In genomic region chr19:16566702-16567101, GRCh38 we compare ENCODE assay signal across 16 cellular contexts. TPM values are rescaled to one million over a fixed set of nuclear protein-coding genes. Genes with fewer than 3 reads are reported as not detected.
DNase-seq lines count a peak whose midpoint lies in the region; ATAC-seq and TF ChIP-seq lines count a peak whose summit lies in the region.
"Had no signal": no experiment of that assay in that cellular context is flagged by ENCODE, and none has a peak within 500 bp of the region (broad histone marks: within the 10 kb centered on the region; RNA-seq: fewer than 3 reads in every experiment).

No MANE protein-coding gene starts in this region.

- intact Hi-C loops in activated CD4-positive, alpha-beta T cell treated with anti-CD3 and anti-CD28 coated beads, Interleukin-2, amount 10 ng/mL, durations not matched to agents 24 days and 14 days (cut with micrococcal nuclease): loop anchor here (1.0 kb wide), 2 partner anchors 21 to 24 kb away; partner anchors contain the start of gene CHERP

- H3K4me1 ChIP-seq in SK-N-SH (ENCODE audit: control insufficient read depth in 1 of 2, insufficient read depth in 2 of 2, low read depth in 1 of 2, low read length in 1 of 2): peaks cover 0 to 10% of the 10 kb centered on the region in 2 experiments; a peak in 1 of 4 replicates

- H3K4me2 ChIP-seq in SK-N-SH: no peak overlapping the region

- H3K27ac ChIP-seq in SK-N-SH (ENCODE audit: low read depth in 2 of 2, low read length in 1 of 2): no peak overlapping the region
- H3K27ac ChIP-seq: coronary artery, SJSA1 had no signal

- H3K36me3 ChIP-seq in SK-N-SH (replicated peaks in 1 of 2; ENCODE audit: control insufficient read depth in 1 of 2, insufficient read depth in 2 of 2, low read length in 1 of 2): peaks cover 35 to 37% of the 10 kb centered on the region in 2 experiments

- no peak for TF ChIP-seq RAD21 in SK-N-SH (IDR thresholded peaks at IDR 0.05; ENCODE audit: low read length)

- peaks cover 34% of the 10 kb centered on the region for H3K4me1 Mint-ChIP-seq in activated CD4-positive, alpha-beta T cell treated with anti-CD3 and anti-CD28 coated beads, Interleukin-2, amount 10 ng/mL, durations not matched to agents 24 days and 14 days
- H3K4me1 Mint-ChIP-seq in T-helper 17 cell: peaks cover 16% of the 10 kb centered on the region
- H3K4me1 Mint-ChIP-seq in effector memory CD8-positive, alpha-beta T cell (ENCODE audit: low read depth in 2 of 2): peaks cover 16 to 21% of the 10 kb centered on the region in 2 donors
- H3K4me1 Mint-ChIP-seq in stimulated activated naive B cell treated with anti-CD40 and anti-IgM and Interleukin-4, amounts not matched to agents 10 μg/mL and 1 μg/mL and 100 μg/mL, for 72 hours: peaks cover 13 to 30% of the 10 kb centered on the region in 2 donors

- no peaks in the 10 kb centered on the region for H3K9me2 ChIP-seq in SK-N-SH

- peak overlapping the region; percentile 70 for H3K4me3 Mint-ChIP-seq in activated CD4-positive, alpha-beta T cell treated with anti-CD3 and anti-CD28 coated beads, Interleukin-2, amount 10 ng/mL, durations not matched to agents 24 days and 14 days
- H3K4me3 Mint-ChIP-seq in T-helper 17 cell: peak overlapping the region; percentile 85
- H3K4me3 Mint-ChIP-seq in effector memory CD8-positive, alpha-beta T cell: peak overlapping the region; percentile 71 to 82
- H3K4me3 Mint-ChIP-seq in stimulated activated naive B cell treated with anti-CD40 and anti-IgM and Interleukin-4, amounts not matched to agents 10 μg/mL and 1 μg/mL and 100 μg/mL, for 72 hours: no peak overlapping the region

- H4K20me1 ChIP-seq in SK-N-SH (ENCODE audit: insufficient read depth): no peaks in the 10 kb centered on the region

- ATAC-seq in T-helper 17 cell: no peak
- ATAC-seq in effector memory CD8-positive, alpha-beta T cell (replicated peaks): no peak
- no peak for ATAC-seq in stimulated activated naive B cell treated with anti-CD40 and anti-IgM and Interleukin-4, amounts not matched to agents 10 μg/mL and 1 μg/mL and 100 μg/mL, for 72 hours (replicated peaks)

- no peak overlapping the region for H3K9ac ChIP-seq in SK-N-SH

- CTCF ChIA-PET in SK-N-SH (lab: Yijun Ruan, JAX): no interaction called here

- no peak for TF ChIP-seq CTCF in SK-N-SH (IDR thresholded peaks at IDR 0.05)

- peak overlapping the region; percentile 94 for H3K27ac Mint-ChIP-seq in activated CD4-positive, alpha-beta T cell treated with anti-CD3 and anti-CD28 coated beads, Interleukin-2, amount 10 ng/mL, durations not matched to agents 24 days and 14 days
- H3K27ac Mint-ChIP-seq in T-helper 17 cell: peak overlapping the region; percentile 94
- H3K27ac Mint-ChIP-seq in effector memory CD8-positive, alpha-beta T cell: peak overlapping the region; percentile 95 to 97
- H3K27ac Mint-ChIP-seq in stimulated activated naive B cell treated with anti-CD40 and anti-IgM and Interleukin-4, amounts not matched to agents 10 μg/mL and 1 μg/mL and 100 μg/mL, for 72 hours: peak overlapping the region; percentile 95

- no peaks in the 10 kb centered on the region for H3K27me3 Mint-ChIP-seq in activated CD4-positive, alpha-beta T cell treated with anti-CD3 and anti-CD28 coated beads, Interleukin-2, amount 10 ng/mL, durations not matched to agents 24 days and 14 days
- H3K27me3 Mint-ChIP-seq in T-helper 17 cell: no peaks in the 10 kb centered on the region
- no peaks in the 10 kb centered on the region for H3K27me3 Mint-ChIP-seq in effector memory CD8-positive, alpha-beta T cell
- H3K27me3 Mint-ChIP-seq in stimulated activated naive B cell treated with anti-CD40 and anti-IgM and Interleukin-4, amounts not matched to agents 10 μg/mL and 1 μg/mL and 100 μg/mL, for 72 hours: no peaks in the 10 kb centered on the region

- 88% methylated on average over 5 of the region's 5 CpGs for WGBS in SK-N-SH (ENCODE audit: low lambda C conversion rate)

- no peaks in the 10 kb centered on the region for H3K9me3 ChIP-seq in T-helper 17 cell (ENCODE audit: control insufficient read depth, low read length, poor library complexity, severe bottlenecking)
- H3K9me3 ChIP-seq in SK-N-SH: no peaks in the 10 kb centered on the region
- H3K9me3 ChIP-seq: esophagus squamous epithelium, SJSA1 had no signal

- peaks cover 49% of the 10 kb centered on the region for H3K79me2 ChIP-seq in SK-N-SH (ENCODE audit: insufficient read depth)

- POLR2A ChIA-PET in SK-N-SH (lab: Yijun Ruan, JAX): no interaction called here

- no peak for TF ChIP-seq EP300 in SK-N-SH (IDR thresholded peaks at IDR 0.05; ENCODE audit: borderline replicate concordance in 1 of 2, low read depth in 1 of 2, low read length in 1 of 2)

- H2AFZ ChIP-seq in SK-N-SH (ENCODE audit: low read depth): no peak overlapping the region

- no peaks in the 10 kb centered on the region for H3F3A ChIP-seq in SK-N-SH (replicated peaks; ENCODE audit: insufficient read depth)

- DNase-seq in activated CD4-positive, alpha-beta T cell treated with anti-CD3 and anti-CD28 coated beads, Interleukin-2, amount 10 ng/mL, durations not matched to agents 24 days and 14 days: no peak
- DNase-seq in activated CD4-positive, alpha-beta T cell treated with anti-CD3 and anti-CD28 coated beads, Interleukin-2, amount 50 U/mL, for 1 hour: no peak
- DNase-seq in T-helper 17 cell (no peak), AG08396 (ENCODE audit: low spot score) (no peak), SK-N-SH (no peak), 8988T (no peak)
- DNase-seq in effector memory CD8-positive, alpha-beta T cell: no peak
- DNase-seq in stimulated activated naive B cell treated with anti-CD40 and anti-IgM and Interleukin-4, amounts not matched to agents 10 μg/mL and 1 μg/mL and 100 μg/mL, for 72 hours: no peak
- DNase-seq: aorta, esophagus squamous epithelium, head of caudate nucleus, islet precursor cell, NCI-H187 treated with DMSO at 0.1 percent for 48 hours, NCI-H524 treated with DMSO at 0.1 percent for 48 hours had no signal

- H3K36me3 Mint-ChIP-seq in activated CD4-positive, alpha-beta T cell treated with anti-CD3 and anti-CD28 coated beads, Interleukin-2, amount 10 ng/mL, durations not matched to agents 24 days and 14 days (ENCODE audit: low read depth): peaks cover 65% of the 10 kb centered on the region
- peaks cover 6% of the 10 kb centered on the region for H3K36me3 Mint-ChIP-seq in T-helper 17 cell (ENCODE audit: low read depth)
- peaks cover 64% of the 10 kb centered on the region for H3K36me3 Mint-ChIP-seq in effector memory CD8-positive, alpha-beta T cell (ENCODE audit: insufficient read depth)
- H3K36me3 Mint-ChIP-seq in stimulated activated naive B cell treated with anti-CD40 and anti-IgM and Interleukin-4, amounts not matched to agents 10 μg/mL and 1 μg/mL and 100 μg/mL, for 72 hours: peaks cover 50 to 60% of the 10 kb centered on the region in 2 donors

- H3K9me3 Mint-ChIP-seq in activated CD4-positive, alpha-beta T cell treated with anti-CD3 and anti-CD28 coated beads, Interleukin-2, amount 10 ng/mL, durations not matched to agents 24 days and 14 days: no peaks in the 10 kb centered on the region
- no peaks in the 10 kb centered on the region for H3K9me3 Mint-ChIP-seq in effector memory CD8-positive, alpha-beta T cell
- H3K9me3 Mint-ChIP-seq in stimulated activated naive B cell treated with anti-CD40 and anti-IgM and Interleukin-4, amounts not matched to agents 10 μg/mL and 1 μg/mL and 100 μg/mL, for 72 hours: no peaks in the 10 kb centered on the region

- no peak overlapping the region for H3K4me3 ChIP-seq in SK-N-SH (ENCODE audit: low read depth in 2 of 2, low read length in 1 of 2)
- H3K4me3 ChIP-seq: coronary artery, esophagus squamous epithelium, SJSA1 had no signal

- H3K27me3 ChIP-seq in SK-N-SH (ENCODE audit: insufficient read depth): no peaks in the 10 kb centered on the region
- H3K27me3 ChIP-seq: esophagus squamous epithelium, SJSA1 had no signal

TF ChIP-seq in SK-N-SH, 30 proteins besides CTCF, POLR2A, EP300 and RAD21:
- TF ChIP-seq JUND (IDR thresholded peaks at IDR 0.05) (no peak), FOSL2 (IDR thresholded peaks at IDR 0.05; ENCODE audit: borderline replicate concordance, low read depth) (no peak), TCF12 (IDR thresholded peaks at IDR 0.05) (no peak), TAF1 (IDR thresholded peaks at IDR 0.05; ENCODE audit: borderline replicate concordance, low read depth, low read length) (no peak)

RNA-seq across cellular contexts. Expression of gene SLC35E1, which starts 5.5 kb away (rescaled TPM):
- 60.2 and 65.0 TPM in 2 replicates for total RNA-seq in activated CD4-positive, alpha-beta T cell treated with anti-CD3 and anti-CD28 coated beads, Interleukin-2, amount 10 ng/mL, durations not matched to agents 24 days and 14 days
- total RNA-seq in T-helper 17 cell: 10 to 100 TPM; 68.1 to 75.9 TPM
- polyA plus RNA-seq in SK-N-SH (2012; rRNA removed): 23.5 and 28.4 TPM in 2 replicates
- 19.7 and 22.2 TPM in 2 replicates for polyA plus RNA-seq in SK-N-SH (2012; cell fraction: cytosol; rRNA removed)
- polyA plus RNA-seq in SK-N-SH (2012; cell fraction: nucleus; rRNA removed): 25.7 and 34.0 TPM in 2 replicates

RNA-seq across cellular contexts. Expression of gene CHERP, which starts 24.5 kb away (rescaled TPM):
- 88.6 and 89.8 TPM in 2 replicates for total RNA-seq in activated CD4-positive, alpha-beta T cell treated with anti-CD3 and anti-CD28 coated beads, Interleukin-2, amount 10 ng/mL, durations not matched to agents 24 days and 14 days
- total RNA-seq in T-helper 17 cell: 10 to 100 TPM; 50.1 to 63.7 TPM
- polyA plus RNA-seq in SK-N-SH (2012; rRNA removed): 7.7 and 16.8 TPM in 2 replicates
- polyA plus RNA-seq in SK-N-SH (2012; cell fraction: cytosol; rRNA removed): 8.0 and 12.7 TPM in 2 replicates
- 52.6 and 53.5 TPM in 2 replicates for polyA plus RNA-seq in SK-N-SH (2012; cell fraction: nucleus; rRNA removed)

Comparison
In these comparisons a context has a peak if more than half of its experiments do, and no peak if none do; other contexts are left out.
1. H3K4me3 Mint-ChIP-seq: peak in activated CD4-positive, alpha-beta T cell treated with anti-CD3 and anti-CD28 coated beads, Interleukin-2, amount 10 ng/mL, durations not matched to agents 24 days and 14 days (single experiment), T-helper 17 cell (single experiment) and effector memory CD8-positive, alpha-beta T cell (2 of 2); none in stimulated activated naive B cell treated with anti-CD40 and anti-IgM and Interleukin-4, amounts not matched to agents 10 μg/mL and 1 μg/mL and 100 μg/mL, for 72 hours (0 of 2).
2. Peak in every context shown above with its lines, with median percentiles within 50 percentile points of each other: H3K27ac Mint-ChIP-seq.